Comparison of ENCODE assay signal across 8 cellular contexts in genomic region chr5:97009212-97009898, GRCh38.
DNase-seq lines count a peak whose midpoint lies in the region; ATAC-seq and TF ChIP-seq lines count a peak whose summit lies in the region.

No MANE protein-coding gene starts in this region.

- H3K4me3 Mint-ChIP-seq in activated naive CD4-positive, alpha-beta T cell treated with anti-CD3 and anti-CD28 coated beads, Interleukin-2, amount 50 U/mL, for 24 hours: peak overlapping the region; percentile 64
- no peak overlapping the region for H3K4me3 Mint-ChIP-seq in activated naive CD8-positive, alpha-beta T cell treated with anti-CD3 and anti-CD28 coated beads for 36 hours

- ATAC-seq in HG03442 (IDR thresholded peaks at IDR 0.05; ENCODE audit: unreplicated experiment) (peak; percentile 57), HG03039 (IDR thresholded peaks at IDR 0.05; ENCODE audit: unreplicated experiment) (no peak), GM19328 (IDR thresholded peaks at IDR 0.05; ENCODE audit: unreplicated experiment) (no peak)

- peak overlapping the region in 7 of 8 donors; percentile 24 to 72 (median 53) for H3K27ac ChIP-seq in spleen

- H3K36me3 Mint-ChIP-seq in activated naive CD4-positive, alpha-beta T cell treated with anti-CD3 and anti-CD28 coated beads, Interleukin-2, amount 50 U/mL, for 24 hours: peaks cover 15% of the 10 kb centered on the region
- H3K36me3 Mint-ChIP-seq in activated naive CD8-positive, alpha-beta T cell treated with anti-CD3 and anti-CD28 coated beads for 36 hours: peaks cover 21% of the 10 kb centered on the region

- intact Hi-C loops in spleen (cut with DNase I; ENCODE audit: low total_unique reads): no loop called here

- no peak overlapping the region for H3K4me3 ChIP-seq in spleen

- no peak for TF ChIP-seq POLR2A in spleen (IDR thresholded peaks at IDR 0.05)

- WGBS in spleen, 5 donors: 8 to 13% (median 8%) methylated on average over 3 of the region's 3 CpGs

- peak overlapping the region; percentile 86 for H3K27ac Mint-ChIP-seq in activated naive CD4-positive, alpha-beta T cell treated with anti-CD3 and anti-CD28 coated beads, Interleukin-2, amount 50 U/mL, for 24 hours
- H3K27ac Mint-ChIP-seq in activated naive CD8-positive, alpha-beta T cell treated with anti-CD3 and anti-CD28 coated beads for 36 hours: peak overlapping the region; percentile 46

- peaks cover 51% of the 10 kb centered on the region for H3K4me1 Mint-ChIP-seq in activated naive CD4-positive, alpha-beta T cell treated with anti-CD3 and anti-CD28 coated beads, Interleukin-2, amount 50 U/mL, for 24 hours
- H3K4me1 Mint-ChIP-seq in activated naive CD8-positive, alpha-beta T cell treated with anti-CD3 and anti-CD28 coated beads for 36 hours: peaks cover 18% of the 10 kb centered on the region

- no peak for DNase-seq in activated naive CD4-positive, alpha-beta T cell treated with Interleukin-2 at 50 U/mL for 16 hours
- DNase-seq in activated naive CD8-positive, alpha-beta T cell treated with anti-CD3 and anti-CD28 coated beads for 36 hours: no peak
- DNase-seq in spleen (no peak), NCI-H2196 (lab: John Stamatoyannopoulos, UW; ENCODE audit: unreplicated experiment) (no peak)

- TF ChIP-seq CTCF in spleen (IDR thresholded peaks at IDR 0.05 in 8 of 11, conservative IDR thresholded peaks at IDR 0.05 in 3 of 11): no peak

- H3K9me3 Mint-ChIP-seq in activated naive CD4-positive, alpha-beta T cell treated with anti-CD3 and anti-CD28 coated beads, Interleukin-2, amount 50 U/mL, for 24 hours: no peaks in the 10 kb centered on the region
- no peaks in the 10 kb centered on the region for H3K9me3 Mint-ChIP-seq in activated naive CD8-positive, alpha-beta T cell treated with anti-CD3 and anti-CD28 coated beads for 36 hours

- peaks cover 2 to 71% (median 26%) of the 10 kb centered on the region in 6 donors for H3K36me3 ChIP-seq in spleen

- H3K4me1 ChIP-seq in spleen: peaks cover 4 to 26% (median 16%) of the 10 kb centered on the region in 6 donors

- no peaks in the 10 kb centered on the region for H3K9me3 ChIP-seq in spleen

- no peaks in the 10 kb centered on the region for H3K27me3 Mint-ChIP-seq in activated naive CD4-positive, alpha-beta T cell treated with anti-CD3 and anti-CD28 coated beads, Interleukin-2, amount 50 U/mL, for 24 hours
- no peaks in the 10 kb centered on the region for H3K27me3 Mint-ChIP-seq in activated naive CD8-positive, alpha-beta T cell treated with anti-CD3 and anti-CD28 coated beads for 36 hours

- no peaks in the 10 kb centered on the region for H3K27me3 ChIP-seq in spleen (replicated peaks in 1 of 7)
